9 cellular contexts compared by ENCODE assay signal in genomic region chr9:129491486-129491855, GRCh38.
DNase-seq lines count a peak whose midpoint lies in the region; ATAC-seq, FAIRE-seq and TF ChIP-seq lines count a peak whose summit lies in the region.
"Had no signal": no experiment of that assay in that cellular context is flagged by ENCODE, and none has a peak within 500 bp of the region (broad histone marks: within the 10 kb centered on the region; RNA-seq: fewer than 3 reads in every experiment).

No MANE protein-coding gene starts in this region.

- no peaks in the 10 kb centered on the region for H3K9me3 Mint-ChIP-seq in endodermal cell
- no peaks in the 10 kb centered on the region for H3K9me3 Mint-ChIP-seq in neural progenitor cell

- H4K20me1 ChIP-seq in neural progenitor cell (ENCODE audit: low read depth) = no peaks in the 10 kb centered on the region

- no peaks in the 10 kb centered on the region for H3K9me3 ChIP-seq in endodermal cell (ENCODE audit: control insufficient read depth, low read length)
- H3K9me3 ChIP-seq in neural progenitor cell (ENCODE audit: low read depth) = no peaks in the 10 kb centered on the region

- H3K27me3 ChIP-seq in endodermal cell (ENCODE audit: control insufficient read depth, insufficient read depth, low read length, poor library complexity, severe bottlenecking) (no peaks in the 10 kb centered on the region), neural progenitor cell (peaks cover 41% of the 10 kb centered on the region)

- H3K9ac ChIP-seq in endodermal cell (ENCODE audit: extremely low read depth, low read length, poor library complexity, severe bottlenecking) (no peak overlapping the region), neural progenitor cell (no peak overlapping the region)

- no peak overlapping the region for H3K4me2 ChIP-seq in neural progenitor cell

- H2AFZ ChIP-seq in neural progenitor cell (replicated peaks) = no peak overlapping the region

- H3F3A ChIP-seq in neural progenitor cell (ENCODE audit: low read depth) = peaks cover 52% of the 10 kb centered on the region

- TF ChIP-seq CTCF in 22Rv1 (IDR thresholded peaks at IDR 0.05) (no peak), endodermal cell (conservative IDR thresholded peaks at IDR 0.05) (no peak), neural progenitor cell (IDR thresholded peaks at IDR 0.05) (no peak)

- H3K36me3 ChIP-seq in endodermal cell (ENCODE audit: control insufficient read depth, insufficient read depth, low read length) = no peaks in the 10 kb centered on the region
- no peaks in the 10 kb centered on the region for H3K36me3 ChIP-seq in neural progenitor cell

- no peaks in the 10 kb centered on the region for H3K79me2 ChIP-seq in neural progenitor cell (ENCODE audit: low read depth)

- H3K27me3 Mint-ChIP-seq in endodermal cell (ENCODE audit: insufficient read depth) (peaks cover 16% of the 10 kb centered on the region), neural progenitor cell (ENCODE audit: insufficient read depth, low read depth) (peaks cover 4% of the 10 kb centered on the region)

- no peak for FAIRE-seq in HTR-8/SVneo (lab: Jason Lieb, UNC)

- H3K4me1 ChIP-seq in endodermal cell (ENCODE audit: control insufficient read depth, insufficient read depth, low read length) = peaks cover 16% of the 10 kb centered on the region
- peaks cover 36% of the 10 kb centered on the region for H3K4me1 ChIP-seq in neural progenitor cell

- H3K36me3 Mint-ChIP-seq in endodermal cell (ENCODE audit: low read depth) (no peaks in the 10 kb centered on the region), neural progenitor cell (no peaks in the 10 kb centered on the region)

- 77 to 79% methylated on average over 8 of the region's 8 CpGs for WGBS in endodermal cell (ENCODE audit: insufficient coverage in 1 of 2, insufficient read length in 1 of 2), 2 experiments

- H3K4me3 Mint-ChIP-seq in endodermal cell (no peak overlapping the region), neural progenitor cell (no peak overlapping the region)

- DNase-seq in endodermal cell (peak; percentile 52), neural progenitor cell (ENCODE audit: low spot score) (no peak), HTR-8/SVneo (ENCODE audit: insufficient read length, low spot score) (no peak), epidermal melanocyte (ENCODE audit: insufficient read length, low spot score) (no peak)
- DNase-seq: DMS 273 treated with DMSO at 0.1 percent for 48 hours had no signal

- no peak overlapping the region for H3K4me3 ChIP-seq in endodermal cell (ENCODE audit: low read length)
- H3K4me3 ChIP-seq in neural progenitor cell = no peak overlapping the region

- H3K27ac Mint-ChIP-seq in endodermal cell (no peak overlapping the region), neural progenitor cell (peak overlapping the region; percentile 60)

- H3K27ac ChIP-seq in 22Rv1 (peak overlapping the region; percentile 100), endodermal cell (ENCODE audit: low read depth, low read length) (no peak overlapping the region), neural progenitor cell (no peak overlapping the region)

- ATAC-seq in GM18873 (IDR thresholded peaks at IDR 0.05; ENCODE audit: low FRiP score, unreplicated experiment) = no peak
- ATAC-seq in GM21367 (IDR thresholded peaks at IDR 0.05; ENCODE audit: unreplicated experiment) = no peak

- H3K4me1 Mint-ChIP-seq in endodermal cell (peaks cover 48% of the 10 kb centered on the region), neural progenitor cell (peaks cover 78% of the 10 kb centered on the region)

TF ChIP-seq in PFSK-1, 5 proteins besides CTCF, POLR2A, EP300 and RAD21:
- TF ChIP-seq TAF1 (IDR thresholded peaks at IDR 0.05; ENCODE audit: borderline replicate concordance, insufficient read depth, low read length) = no peak
- TF ChIP-seq POLR2AphosphoS5 (IDR thresholded peaks at IDR 0.05; ENCODE audit: low read depth, low read length) = peak; percentile 30; the same call in 1 of the 2 replicates
